ENCODE assay signal across 19 cellular contexts in the genomic region with DNA sequence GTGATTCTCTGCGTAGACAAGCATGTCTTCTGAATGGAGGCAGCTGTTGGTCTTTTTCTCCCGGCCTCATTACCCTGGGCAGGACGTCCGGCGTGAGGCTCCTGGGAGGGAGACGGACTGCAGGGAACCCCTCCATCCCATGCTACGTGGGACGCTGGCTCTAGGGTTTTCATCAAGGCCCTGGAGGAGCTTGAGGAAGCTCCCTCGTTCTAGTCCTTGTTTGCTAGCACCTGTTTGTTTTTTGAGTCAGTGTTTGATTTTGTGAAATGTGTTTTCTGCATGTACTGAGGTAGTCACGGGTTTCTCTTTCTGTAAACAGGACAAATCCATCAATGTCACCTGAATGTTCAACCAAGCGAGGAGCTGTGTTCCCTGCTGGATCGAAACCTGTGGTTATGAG.
DNase-seq lines count a peak whose midpoint lies in the region; ATAC-seq, FAIRE-seq and TF ChIP-seq lines count a peak whose summit lies in the region.
"Had no signal": no experiment of that assay in that cellular context is flagged by ENCODE, and none has a peak within 500 bp of the region (broad histone marks: within the 10 kb centered on the region; RNA-seq: fewer than 3 reads in every experiment).

No MANE protein-coding gene starts in this region.

- H3K4me3 Mint-ChIP-seq in neural progenitor cell = no peak overlapping the region
- H3K4me3 Mint-ChIP-seq: CD4-positive, CD25-positive, alpha-beta regulatory T cell had no signal

- H3K4me2 ChIP-seq in K562 (ENCODE audit: insufficient read depth, low read length) (no peak overlapping the region), neural progenitor cell (peak overlapping the region; percentile 7)

- H3K36me3 ChIP-seq in K562 (ENCODE audit: control insufficient read depth, insufficient read depth, low read length) (no peaks in the 10 kb centered on the region), neural progenitor cell (no peaks in the 10 kb centered on the region)
- H3K36me3 ChIP-seq: BE2C had no signal

- H3K4me1 ChIP-seq in K562 (replicated peaks in 1 of 2; ENCODE audit: control insufficient read depth in 2 of 2, insufficient read depth in 2 of 2, low read length in 2 of 2) (no peaks in the 10 kb centered on the region), neural progenitor cell (peaks cover 37% of the 10 kb centered on the region)
- H3K4me1 ChIP-seq: BE2C, Caco-2 had no signal

- H4K20me1 ChIP-seq in K562 (replicated peaks; ENCODE audit: control insufficient read depth, insufficient read depth, low read length) (no peaks in the 10 kb centered on the region; the same call in 1 of the 2 replicates), neural progenitor cell (ENCODE audit: low read depth) (no peaks in the 10 kb centered on the region)

- H2AFZ ChIP-seq in K562 (ENCODE audit: low read depth, low read length) = no peak overlapping the region
- no peak overlapping the region for H2AFZ ChIP-seq in neural progenitor cell (replicated peaks)

- H3K79me2 ChIP-seq in K562 (ENCODE audit: control insufficient read depth, insufficient read depth, low read length) (no peaks in the 10 kb centered on the region), neural progenitor cell (ENCODE audit: low read depth) (no peaks in the 10 kb centered on the region)

- peak overlapping the region; percentile 30 for H3K27ac Mint-ChIP-seq in neural progenitor cell
- H3K27ac Mint-ChIP-seq: CD4-positive, CD25-positive, alpha-beta regulatory T cell had no signal

- no peak for TF ChIP-seq EP300 in K562 (IDR thresholded peaks at IDR 0.05; ENCODE audit: low read length)

- H3K9ac ChIP-seq in K562 (ENCODE audit: insufficient read depth in 1 of 2, low read depth in 2 of 2, low read length in 2 of 2) (no peak overlapping the region), neural progenitor cell (no peak overlapping the region)

- DNase-seq in NCI-H510A treated with DMSO at 0.1 percent for 48 hours (lab: John Stamatoyannopoulos, UW) (peak; percentile 39), NCI-H510A (lab: John Stamatoyannopoulos, UW) (no peak), HTR-8/SVneo (ENCODE audit: insufficient read length, low spot score) (no peak), K562 (ENCODE audit: extremely low read depth in 1 of 4, low spot score in 3 of 4) (no peak), neural progenitor cell (ENCODE audit: low spot score) (no peak), Right ventricle myocardium superior (no peak), lower leg skin (ENCODE audit: low spot score in 2 of 2) (no peak)
- DNase-seq: BE2C; Caco-2; CD4-positive, CD25-positive, alpha-beta regulatory T cell; GF-D8; NCI-H1105; NCI-H1694; NCI-H446; SHP77 had no signal

- TF ChIP-seq RAD21 in K562 (CRISPR knock-in tag; conservative IDR thresholded peaks at IDR 0.05 in 1 of 2, IDR thresholded peaks at IDR 0.05 in 1 of 2) = no peak

- CTCF ChIA-PET in K562 (lab: Yijun Ruan, JAX; ENCODE audit: low intra/inter-chr PET ratio) = no interaction called here

- H3K4me3 ChIP-seq in K562 = no peak overlapping the region
- H3K4me3 ChIP-seq in neural progenitor cell = no peak overlapping the region
- H3K4me3 ChIP-seq in lower leg skin (ENCODE audit: low read depth, poor library complexity, severe bottlenecking) = no peak overlapping the region
- H3K4me3 ChIP-seq: SK-N-MC had no signal

- no peaks in the 10 kb centered on the region for H3K9me1 ChIP-seq in K562 (ENCODE audit: control insufficient read depth, insufficient read depth, low read length)

- 8% methylated on average over 12 of the region's 12 CpGs for WGBS in K562 (ENCODE audit: insufficient coverage, low coverage, missing lambda C conversion rate)
- WGBS in lower leg skin, 2 donors = 76 to 83% methylated on average over 12 of the region's 12 CpGs

- FAIRE-seq in HTR-8/SVneo (lab: Jason Lieb, UNC) (peak; percentile 36), K562 (lab: Jason Lieb, UNC) (no peak)
- FAIRE-seq: H54, RCC 7860 had no signal

- BruUV-seq in K562 (replicated peaks; lab: Mats Ljungman, UMichigan) = no TSS peak

- H3K36me3 Mint-ChIP-seq in neural progenitor cell = no peaks in the 10 kb centered on the region
- H3K36me3 Mint-ChIP-seq: CD4-positive, CD25-positive, alpha-beta regulatory T cell had no signal

- peaks cover 4% of the 10 kb centered on the region for H3K27me3 Mint-ChIP-seq in neural progenitor cell (ENCODE audit: insufficient read depth, low read depth)
- H3K27me3 Mint-ChIP-seq: CD4-positive, CD25-positive, alpha-beta regulatory T cell had no signal

- peaks cover 26 to 59% of the 10 kb centered on the region in 2 experiments for H3K27me3 ChIP-seq in K562 (ENCODE audit: control insufficient read depth in 2 of 2, insufficient read depth in 2 of 2, low read length in 2 of 2)
- H3K27me3 ChIP-seq in neural progenitor cell = no peaks in the 10 kb centered on the region
- H3K27me3 ChIP-seq: BE2C had no signal

- POLR2A ChIA-PET in K562 (lab: Yijun Ruan, JAX) = interaction anchor here (0.6 to 1.0 kb wide), 3 partner anchors 10 to 174 kb away, joined by 3 to 4 read pairs (median 4); a partner anchor contains a TSS

- TF ChIP-seq POLR2A in K562 (conservative IDR thresholded peaks at IDR 0.05) (no peak), lower leg skin (IDR thresholded peaks at IDR 0.05) (no peak)

- no peaks in the 10 kb centered on the region for H3K9me3 ChIP-seq in K562 (replicated peaks; ENCODE audit: control insufficient read depth, insufficient read depth, low read depth, low read length)
- H3K9me3 ChIP-seq in neural progenitor cell (ENCODE audit: low read depth) = no peaks in the 10 kb centered on the region
- H3K9me3 ChIP-seq: BE2C, Caco-2 had no signal

- ATAC-seq in K562 (no peak), HG03159 (IDR thresholded peaks at IDR 0.05; ENCODE audit: unreplicated experiment) (no peak), Right ventricle myocardium superior (ENCODE audit: poor library complexity) (no peak)

- intact Hi-C loops in K562 (cut with micrococcal nuclease) (no loop called here), Right ventricle myocardium superior (cut with DNase I) (no loop called here), lower leg skin (cut with DNase I; ENCODE audit: low total_unique reads) (no loop called here)

- H3K9me3 Mint-ChIP-seq in neural progenitor cell = peaks cover under 1% of the 10 kb centered on the region
- H3K9me3 Mint-ChIP-seq: CD4-positive, CD25-positive, alpha-beta regulatory T cell had no signal

- peaks cover 38% of the 10 kb centered on the region for H3K4me1 Mint-ChIP-seq in neural progenitor cell
- H3K4me1 Mint-ChIP-seq: CD4-positive, CD25-positive, alpha-beta regulatory T cell had no signal

- TF ChIP-seq CTCF in K562 (IDR thresholded peaks at IDR 0.05 in 2 of 3, conservative IDR thresholded peaks at IDR 0.05 in 1 of 3; ENCODE audit: insufficient read depth in 2 of 3, low read depth in 1 of 3, low read length in 3 of 3) (no peak), neural progenitor cell (IDR thresholded peaks at IDR 0.05) (no peak), lower leg skin (IDR thresholded peaks at IDR 0.05) (no peak)

- H3K27ac ChIP-seq in K562 (ENCODE audit: extremely low read depth, low read depth, low read length) (no peak overlapping the region), neural progenitor cell (no peak overlapping the region)
- H3K27ac ChIP-seq: SK-N-MC had no signal

- in situ Hi-C loops in K562 (cut with MboI) = no loop called here

- peaks cover 16% of the 10 kb centered on the region for H3F3A ChIP-seq in neural progenitor cell (ENCODE audit: low read depth)

TF ChIP-seq in K562, 482 proteins besides CTCF, POLR2A, EP300 and RAD21:
- no peak for TF ChIP-seq TOE1 (IDR thresholded peaks at IDR 0.05; ENCODE audit: borderline replicate concordance)
- no peak for TF ChIP-seq TOE1 (CRISPR knock-in tag; IDR thresholded peaks at IDR 0.05; ENCODE audit: borderline replicate concordance, low read depth)
- TF ChIP-seq, protein P1, sequence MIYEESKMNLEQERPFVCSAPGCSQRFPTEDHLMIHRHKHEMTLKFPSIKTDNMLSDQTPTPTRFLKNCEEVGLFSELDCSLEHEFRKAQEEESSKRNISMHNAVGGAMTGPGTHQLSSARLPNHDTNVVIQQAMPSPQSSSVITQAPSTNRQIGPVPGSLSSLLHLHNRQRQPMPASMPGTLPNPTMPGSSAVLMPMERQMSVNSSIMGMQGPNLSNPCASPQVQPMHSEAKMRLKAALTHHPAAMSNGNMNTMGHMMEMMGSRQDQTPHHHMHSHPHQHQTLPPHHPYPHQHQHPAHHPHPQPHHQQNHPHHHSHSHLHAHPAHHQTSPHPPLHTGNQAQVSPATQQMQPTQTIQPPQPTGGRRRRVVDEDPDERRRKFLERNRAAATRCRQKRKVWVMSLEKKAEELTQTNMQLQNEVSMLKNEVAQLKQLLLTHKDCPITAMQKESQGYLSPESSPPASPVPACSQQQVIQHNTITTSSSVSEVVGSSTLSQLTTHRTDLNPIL (CRISPR knock-in tag; IDR thresholded peaks at IDR 0.05) = no peak
- TF ChIP-seq CHD1 (IDR thresholded peaks at IDR 0.05; ENCODE audit: low read length) = no peak
- no peak for TF ChIP-seq ZNF764 (CRISPR knock-in tag; IDR thresholded peaks at IDR 0.05; ENCODE audit: low read depth)
- no peak for TF ChIP-seq SMARCA4 (IDR thresholded peaks at IDR 0.05)
- TF ChIP-seq, protein P2, sequence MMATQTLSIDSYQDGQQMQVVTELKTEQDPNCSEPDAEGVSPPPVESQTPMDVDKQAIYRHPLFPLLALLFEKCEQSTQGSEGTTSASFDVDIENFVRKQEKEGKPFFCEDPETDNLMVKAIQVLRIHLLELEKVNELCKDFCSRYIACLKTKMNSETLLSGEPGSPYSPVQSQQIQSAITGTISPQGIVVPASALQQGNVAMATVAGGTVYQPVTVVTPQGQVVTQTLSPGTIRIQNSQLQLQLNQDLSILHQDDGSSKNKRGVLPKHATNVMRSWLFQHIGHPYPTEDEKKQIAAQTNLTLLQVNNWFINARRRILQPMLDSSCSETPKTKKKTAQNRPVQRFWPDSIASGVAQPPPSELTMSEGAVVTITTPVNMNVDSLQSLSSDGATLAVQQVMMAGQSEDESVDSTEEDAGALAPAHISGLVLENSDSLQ (IDR thresholded peaks at IDR 0.05) = 0 out of 2 replicates have a peak, but pooled peaks have one; percentile 22
